ENCODE assay signal across 29 cellular contexts in genomic region chr6:138688580-138688979, GRCh38.
"Had no signal": no experiment of that assay in that cellular context is flagged by ENCODE, and none has a peak within 500 bp of the region (broad histone marks: within the 10 kb centered on the region; RNA-seq: fewer than 3 reads in every experiment).

No MANE protein-coding gene starts in this region.

- H3K9me3 ChIP-seq: gastrocnemius medialis, heart left ventricle had no signal

- DNase-seq: activated CD4-positive, alpha-beta memory T cell treated with anti-CD3 and anti-CD28 coated beads for 36 hours; activated CD4-positive, alpha-beta T cell treated with anti-CD3 and anti-CD28 coated beads for 36 hours; activated CD4-positive, alpha-beta T cell treated with anti-CD3 and anti-CD28 coated beads, Interleukin-2, amount 10 ng/mL, durations not matched to agents 24 days and 14 days; activated CD4-positive, CD25-positive, alpha-beta regulatory T cell; activated CD4-positive, CD25-positive, alpha-beta regulatory T cell treated with anti-CD3 and anti-CD28 coated beads, Interleukin-2, amount 50 U/mL, for 72 hours; activated CD8-positive, alpha-beta memory T cell treated with anti-CD3 and anti-CD28 coated beads, Interleukin-2, amount 10 ng/mL, durations not matched to agents 7 days and 5 days; activated CD8-positive, alpha-beta memory T cell treated with anti-CD3 and anti-CD28 coated beads, Interleukin-2, amount 50 U/mL, for 4 hours; activated CD8-positive, alpha-beta T cell treated with anti-CD3 and anti-CD28 coated beads, Interleukin-2, amount 10 ng/mL, durations not matched to agents 7 days and 5 days; activated gamma-delta T cell; activated naive CD4-positive, alpha-beta T cell; activated naive CD4-positive, alpha-beta T cell treated with anti-CD3 and anti-CD28 coated beads, Interleukin-2, amount 10 ng/mL, durations not matched to agents 7 days and 5 days; activated naive CD8-positive, alpha-beta T cell treated with anti-CD3 and anti-CD28 coated beads, Interleukin-2, amount 10 ng/mL, durations not matched to agents 7 days and 5 days; activated T-cell treated with anti-CD3 and anti-CD28 coated beads, Interleukin-2, amount 50 U/mL, for 24 hours; activated T-cell treated with anti-CD3 and anti-CD28 coated beads, Interleukin-2, amount 50 U/mL, for 72 hours; anterior cingulate cortex; brain microvascular endothelial cell; dorsolateral prefrontal cortex; effector memory CD4-positive, alpha-beta T cell; endodermal cell; foreskin keratinocyte; gastrocnemius medialis; glutamatergic neuron; heart left ventricle; T-helper 2 cell had no signal

- H3K27ac Mint-ChIP-seq: activated CD4-positive, alpha-beta memory T cell treated with anti-CD3 and anti-CD28 coated beads for 36 hours; activated CD4-positive, alpha-beta T cell treated with anti-CD3 and anti-CD28 coated beads for 36 hours; activated CD4-positive, alpha-beta T cell treated with anti-CD3 and anti-CD28 coated beads, Interleukin-2, amount 10 ng/mL, durations not matched to agents 24 days and 14 days; activated CD8-positive, alpha-beta memory T cell treated with anti-CD3 and anti-CD28 coated beads, Interleukin-2, amount 10 ng/mL, durations not matched to agents 7 days and 5 days; activated CD8-positive, alpha-beta T cell treated with anti-CD3 and anti-CD28 coated beads, Interleukin-2, amount 10 ng/mL, durations not matched to agents 7 days and 5 days; activated naive CD4-positive, alpha-beta T cell treated with anti-CD3 and anti-CD28 coated beads, Interleukin-2, amount 10 ng/mL, durations not matched to agents 7 days and 5 days; activated naive CD4-positive, alpha-beta T cell treated with anti-CD3 and anti-CD28 coated beads, Interleukin-2, amount 50 U/mL, for 72 hours; activated naive CD8-positive, alpha-beta T cell treated with anti-CD3 and anti-CD28 coated beads, Interleukin-2, amount 10 ng/mL, durations not matched to agents 7 days and 5 days; activated T-cell treated with anti-CD3 and anti-CD28 coated beads, Interleukin-2, amount 50 U/mL, for 24 hours; activated T-cell treated with anti-CD3 and anti-CD28 coated beads, Interleukin-2, amount 50 U/mL, for 72 hours; dendritic cell treated with granulocyte-macrophage colony-stimulating factor and Interleukin-4, amounts not matched to agents 40 ng/mL and 50 ng/mL, for 4 days; endodermal cell had no signal

- H3K27ac ChIP-seq: brain microvascular endothelial cell, coronary artery, dorsolateral prefrontal cortex, foreskin keratinocyte, gastrocnemius medialis, heart left ventricle had no signal

- H3K36me3 ChIP-seq: brain microvascular endothelial cell, gastrocnemius medialis, heart left ventricle had no signal

- H3K36me3 Mint-ChIP-seq: activated CD4-positive, alpha-beta memory T cell treated with anti-CD3 and anti-CD28 coated beads for 36 hours; activated CD8-positive, alpha-beta memory T cell treated with anti-CD3 and anti-CD28 coated beads, Interleukin-2, amount 10 ng/mL, durations not matched to agents 7 days and 5 days; activated naive CD4-positive, alpha-beta T cell treated with anti-CD3 and anti-CD28 coated beads, Interleukin-2, amount 10 ng/mL, durations not matched to agents 7 days and 5 days; activated naive CD8-positive, alpha-beta T cell treated with anti-CD3 and anti-CD28 coated beads, Interleukin-2, amount 10 ng/mL, durations not matched to agents 7 days and 5 days had no signal

- H3K9me3 Mint-ChIP-seq: activated CD4-positive, alpha-beta memory T cell treated with anti-CD3 and anti-CD28 coated beads for 36 hours; activated CD4-positive, alpha-beta T cell treated with anti-CD3 and anti-CD28 coated beads, Interleukin-2, amount 10 ng/mL, durations not matched to agents 24 days and 14 days; activated naive CD4-positive, alpha-beta T cell treated with anti-CD3 and anti-CD28 coated beads, Interleukin-2, amount 10 ng/mL, durations not matched to agents 7 days and 5 days; activated naive CD4-positive, alpha-beta T cell treated with anti-CD3 and anti-CD28 coated beads, Interleukin-2, amount 50 U/mL, for 72 hours; activated naive CD8-positive, alpha-beta T cell treated with anti-CD3 and anti-CD28 coated beads, Interleukin-2, amount 10 ng/mL, durations not matched to agents 7 days and 5 days; activated T-cell treated with anti-CD3 and anti-CD28 coated beads, Interleukin-2, amount 50 U/mL, for 24 hours; activated T-cell treated with anti-CD3 and anti-CD28 coated beads, Interleukin-2, amount 50 U/mL, for 72 hours; central memory CD8-positive, alpha-beta T cell; dendritic cell treated with granulocyte-macrophage colony-stimulating factor and Interleukin-4, amounts not matched to agents 40 ng/mL and 50 ng/mL, for 4 days; endodermal cell had no signal

- H3K4me3 ChIP-seq: coronary artery, dorsolateral prefrontal cortex, gastrocnemius medialis, heart left ventricle had no signal

- ATAC-seq: activated CD4-positive, alpha-beta T cell treated with anti-CD3 and anti-CD28 coated beads for 36 hours; activated CD8-positive, alpha-beta memory T cell treated with anti-CD3 and anti-CD28 coated beads, Interleukin-2, amount 10 ng/mL, durations not matched to agents 7 days and 5 days; activated CD8-positive, alpha-beta T cell treated with anti-CD3 and anti-CD28 coated beads, Interleukin-2, amount 10 ng/mL, durations not matched to agents 7 days and 5 days; activated naive CD4-positive, alpha-beta T cell treated with anti-CD3 and anti-CD28 coated beads, Interleukin-2, amount 50 U/mL, for 72 hours; activated T-cell treated with anti-CD3 and anti-CD28 coated beads, Interleukin-2, amount 50 U/mL, for 72 hours; esophagus mucosa; foreskin keratinocyte; gastrocnemius medialis; heart left ventricle had no signal

- H3K4me3 Mint-ChIP-seq: activated CD4-positive, alpha-beta memory T cell treated with anti-CD3 and anti-CD28 coated beads for 36 hours; activated CD4-positive, alpha-beta T cell treated with anti-CD3 and anti-CD28 coated beads for 36 hours; activated CD4-positive, alpha-beta T cell treated with anti-CD3 and anti-CD28 coated beads, Interleukin-2, amount 10 ng/mL, durations not matched to agents 24 days and 14 days; activated CD8-positive, alpha-beta memory T cell treated with anti-CD3 and anti-CD28 coated beads, Interleukin-2, amount 10 ng/mL, durations not matched to agents 7 days and 5 days; activated CD8-positive, alpha-beta T cell treated with anti-CD3 and anti-CD28 coated beads, Interleukin-2, amount 10 ng/mL, durations not matched to agents 7 days and 5 days; activated naive CD4-positive, alpha-beta T cell treated with anti-CD3 and anti-CD28 coated beads, Interleukin-2, amount 10 ng/mL, durations not matched to agents 7 days and 5 days; activated naive CD8-positive, alpha-beta T cell treated with anti-CD3 and anti-CD28 coated beads, Interleukin-2, amount 10 ng/mL, durations not matched to agents 7 days and 5 days; activated T-cell treated with anti-CD3 and anti-CD28 coated beads, Interleukin-2, amount 50 U/mL, for 24 hours; activated T-cell treated with anti-CD3 and anti-CD28 coated beads, Interleukin-2, amount 50 U/mL, for 72 hours; central memory CD8-positive, alpha-beta T cell; dendritic cell treated with granulocyte-macrophage colony-stimulating factor and Interleukin-4, amounts not matched to agents 40 ng/mL and 50 ng/mL, for 4 days; endodermal cell had no signal

- H3K27me3 ChIP-seq: brain microvascular endothelial cell, foreskin keratinocyte, gastrocnemius medialis, heart left ventricle had no signal
